ENCODE assay signal across 8 cellular contexts in genomic region chr1:75615664-75616435, GRCh38. TPM values are rescaled to one million over a fixed set of nuclear protein-coding genes. Genes with fewer than 3 reads are reported as not detected.
DNase-seq lines count a peak whose midpoint lies in the region; ATAC-seq and TF ChIP-seq lines count a peak whose summit lies in the region.

No MANE protein-coding gene starts in this region.

- H3K9ac ChIP-seq in HCT116 (ENCODE audit: low read length) (no peak overlapping the region), mammary epithelial cell (ENCODE audit: insufficient read depth, low read length) (no peak overlapping the region)

- dilution Hi-C loops in mammary epithelial cell (cut with HindIII; ENCODE audit: low sequenced_read_pairs): no loop called here

- RAD21 ChIA-PET in HCT116 (lab: Charles Lee; ENCODE audit: low non-redundant PET in 1 of 2, low total read pairs in 2 of 2, uncharacterized antibody in 2 of 2, unreplicated experiment in 2 of 2): interaction anchor here (0.6 to 0.7 kb wide), 2 partner anchors 316 to 464 kb away, joined by 3 read pairs; no protein-coding TSS in a partner anchor

- WGBS in mammary epithelial cell (ENCODE audit: low coverage, missing lambda C conversion rate): 8% methylated on average over 4 of the region's 72 CpGs

- H3K79me2 ChIP-seq in DOHH2 (ENCODE audit: control insufficient read depth, low read length) (no peaks in the 10 kb centered on the region), HCT116 (ENCODE audit: insufficient read depth, low read length) (no peaks in the 10 kb centered on the region), mammary epithelial cell (ENCODE audit: insufficient read depth, low read length) (no peaks in the 10 kb centered on the region)

- TF ChIP-seq CTCF in DOHH2 (IDR thresholded peaks at IDR 0.05; ENCODE audit: low read depth, low read length, poor library complexity, severe bottlenecking): no peak
- no peak for TF ChIP-seq CTCF in HCT116 (IDR thresholded peaks at IDR 0.05 in 2 of 3, conservative IDR thresholded peaks at IDR 0.05 in 1 of 3; ENCODE audit: borderline replicate concordance in 1 of 3, insufficient read depth in 1 of 3, low read depth in 2 of 3, low read length in 2 of 3)
- no peak for TF ChIP-seq CTCF in Peyer's patch (IDR thresholded peaks at IDR 0.05)
- no peak for TF ChIP-seq CTCF in mammary epithelial cell (conservative IDR thresholded peaks at IDR 0.05 in 1 of 2, IDR thresholded peaks at IDR 0.05 in 1 of 2; ENCODE audit: extremely low read depth in 1 of 2, insufficient read depth in 1 of 2, low read depth in 1 of 2, low read length in 2 of 2)

- H2AFZ ChIP-seq in HCT116 (ENCODE audit: low read depth, low read length, poor library complexity, severe bottlenecking) (no peak overlapping the region), mammary epithelial cell (ENCODE audit: low read depth, low read length) (peak overlapping the region; percentile 71)

- TF ChIP-seq RAD21 in HCT116 (IDR thresholded peaks at IDR 0.05; ENCODE audit: low read depth): no peak

- H4K20me1 ChIP-seq in DOHH2 (ENCODE audit: control insufficient read depth, insufficient read depth, low read depth, low read length): no peaks in the 10 kb centered on the region
- no peaks in the 10 kb centered on the region for H4K20me1 ChIP-seq in HCT116 (ENCODE audit: insufficient read depth)
- no peaks in the 10 kb centered on the region for H4K20me1 ChIP-seq in mammary epithelial cell (ENCODE audit: insufficient read depth, low read length)

- H3K27me3 ChIP-seq in DOHH2 (ENCODE audit: control insufficient read depth, low read length) (peaks cover 25% of the 10 kb centered on the region), HCT116 (ENCODE audit: insufficient read depth, low read length) (no peaks in the 10 kb centered on the region), Peyer's patch (peaks cover 0 to 24% of the 10 kb centered on the region in 2 donors), mammary epithelial cell (ENCODE audit: insufficient read depth, low read length) (peaks cover 32% of the 10 kb centered on the region)

- CTCF ChIA-PET in HCT116 (lab: Charles Lee): interaction anchor here (1.4 kb wide), 1 partner anchor 11 kb away, joined by 5 read pairs; no protein-coding TSS in a partner anchor
- CTCF ChIA-PET in mammary epithelial cell (lab: Charles Lee; ENCODE audit: low non-redundant PET): interaction anchor here (0.7 kb wide), 1 partner anchor 142 kb away, joined by 20 read pairs; no protein-coding TSS in a partner anchor

- H3K4me2 ChIP-seq in DOHH2 (ENCODE audit: low read length) (peak overlapping the region; percentile 67), HCT116 (ENCODE audit: low read length) (peak overlapping the region; percentile 81), mammary epithelial cell (ENCODE audit: insufficient read depth, low read depth, low read length) (peak overlapping the region; percentile 70)

- 0 out of 2 replicates have a peak, but pooled peaks have one; percentile 6 for ATAC-seq in HCT116

- H3K27ac ChIP-seq in DOHH2 (ENCODE audit: low read depth, low read length): no peak overlapping the region
- H3K27ac ChIP-seq in HCT116 (ENCODE audit: low read depth, low read length): no peak overlapping the region
- H3K27ac ChIP-seq in Peyer's patch: no peak overlapping the region
- no peak overlapping the region for H3K27ac ChIP-seq in mammary epithelial cell (ENCODE audit: insufficient read depth, low read depth, low read length)

- H3K9me2 ChIP-seq in DOHH2 (replicated peaks; ENCODE audit: control insufficient read depth, low read length) (no peaks in the 10 kb centered on the region), HCT116 (ENCODE audit: insufficient read depth) (no peaks in the 10 kb centered on the region)

- BruUV-seq in HCT116 (replicated peaks; lab: Mats Ljungman, UMichigan) (no TSS peak), mammary epithelial cell (replicated peaks; lab: Mats Ljungman, UMichigan) (no TSS peak)

- DNase-seq in HCT116 (ENCODE audit: low read depth, low spot score) (no peak), Peyer's patch (peak; percentile 16 to 46 (median 44)), mammary epithelial cell (peak; percentile 9), iris pigment epithelial cell (ENCODE audit: low read depth) (peak; percentile 52), NK-92 (lab: John Stamatoyannopoulos, UW; ENCODE audit: unreplicated experiment) (no peak), NCI-H2196 treated with DMSO at 0.1 percent for 48 hours (lab: John Stamatoyannopoulos, UW; ENCODE audit: unreplicated experiment) (no peak)
- peak; percentile 7 for DNase-seq in stimulated activated CD4-positive, alpha-beta T cell treated with anti-CD3 and anti-CD28 coated beads, Interleukin-4, amount 100 ng/mL, for 1 hour

- no peaks in the 10 kb centered on the region for H3F3A ChIP-seq in DOHH2 (ENCODE audit: control insufficient read depth, insufficient read depth)

- in situ Hi-C loops in mammary epithelial cell (cut with MboI; ENCODE audit: low sequenced_read_pairs in 2 of 2): no loop called here

- intact Hi-C loops in HCT116 (cut with micrococcal nuclease): no loop called here
- intact Hi-C loops in mammary epithelial cell (cut with micrococcal nuclease): no loop called here

- H3K9me3 ChIP-seq in DOHH2 (ENCODE audit: control insufficient read depth, insufficient read depth, low read length) (no peaks in the 10 kb centered on the region), HCT116 (ENCODE audit: control insufficient read depth in 1 of 2, insufficient read depth in 1 of 2, low read depth in 1 of 2, low read length in 2 of 2) (no peaks in the 10 kb centered on the region), Peyer's patch (no peaks in the 10 kb centered on the region), mammary epithelial cell (replicated peaks; ENCODE audit: insufficient read depth, low read length) (no peaks in the 10 kb centered on the region)

- TF ChIP-seq POLR2A in HCT116 (IDR thresholded peaks at IDR 0.05; ENCODE audit: borderline replicate concordance, extremely low read depth, insufficient read depth, insufficient read length) (no peak), Peyer's patch (IDR thresholded peaks at IDR 0.05) (no peak)

- H3K36me3 ChIP-seq in DOHH2 (ENCODE audit: control insufficient read depth, low read length): no peaks in the 10 kb centered on the region
- no peaks in the 10 kb centered on the region for H3K36me3 ChIP-seq in HCT116 (ENCODE audit: control insufficient read depth in 1 of 2, insufficient read depth in 2 of 2, low read length in 2 of 2)
- no peaks in the 10 kb centered on the region for H3K36me3 ChIP-seq in Peyer's patch
- no peaks in the 10 kb centered on the region for H3K36me3 ChIP-seq in mammary epithelial cell (ENCODE audit: insufficient read depth, low read length)

- POLR2A ChIA-PET in HCT116 (lab: Charles Lee): no interaction called here

- H3K4me1 ChIP-seq in DOHH2 (ENCODE audit: control insufficient read depth, low read length) (peaks cover 7% of the 10 kb centered on the region), HCT116 (ENCODE audit: control insufficient read depth in 1 of 2, insufficient read depth in 2 of 2, low read length in 2 of 2) (no peaks in the 10 kb centered on the region), Peyer's patch (peaks cover 0 to 19% (median 6%) of the 10 kb centered on the region in 4 donors), mammary epithelial cell (ENCODE audit: insufficient read depth, low read length) (peaks cover 12% of the 10 kb centered on the region)

- H3K4me3 ChIP-seq in DOHH2 (ENCODE audit: low read length) (peak overlapping the region; percentile 36), HCT116 (replicated peaks in 1 of 2; ENCODE audit: low read depth in 1 of 2, low read length in 2 of 2) (peak overlapping the region; percentile 40 to 55), Peyer's patch (peak overlapping the region; percentile 31 to 52 (median 48)), mammary epithelial cell (replicated peaks in 1 of 3; ENCODE audit: insufficient read depth in 1 of 3, low read depth in 2 of 3, low read length in 3 of 3) (peak overlapping the region; percentile 4 to 39 (median 25))

TF ChIP-seq in HCT116, 20 proteins besides CTCF, POLR2A, EP300 and RAD21 (continues in another document):
- TF ChIP-seq ZFX (IDR thresholded peaks at IDR 0.05) (no peak), SIN3A (IDR thresholded peaks at IDR 0.05; ENCODE audit: low read depth) (no peak), JUND (IDR thresholded peaks at IDR 0.05) (no peak), REST (IDR thresholded peaks at IDR 0.05; ENCODE audit: low read depth) (no peak), ELF1 (IDR thresholded peaks at IDR 0.05; ENCODE audit: borderline replicate concordance, low read depth) (no peak), CBX3 (IDR thresholded peaks at IDR 0.05; ENCODE audit: low read depth) (no peak), EZH2 (IDR thresholded peaks at IDR 0.05) (no peak), YY1 (IDR thresholded peaks at IDR 0.05; ENCODE audit: extremely low read depth, insufficient replicate concordance, low read depth, low read length) (no peak), EGR1 (IDR thresholded peaks at IDR 0.05; ENCODE audit: low read depth) (no peak), EZH2phosphoT487 (IDR thresholded peaks at IDR 0.05; ENCODE audit: borderline replicate concordance) (no peak)

RNA-seq across cellular contexts. Expression of gene SLC44A5, which starts 4.9 kb away (rescaled TPM):
- total RNA-seq in HCT116 (2021; ENCODE audit: unreplicated experiment) (2.4 TPM), Peyer's patch (under 1 TPM in 2 of 4 donors, not detected in 2; 0.70 to 0.80 TPM), mammary epithelial cell (1 to 10 TPM in 1 of 2 donors, not detected in 1; 3.2 TPM)
- 0.66 and 0.85 TPM in 2 replicates for polyA plus RNA-seq in HCT116 (2012)
- polyA plus RNA-seq in mammary epithelial cell: not detected
- not detected for polyA minus RNA-seq in mammary epithelial cell

Comparison
In these comparisons a context has a peak if more than half of its experiments do, and no peak if none do; other contexts are left out.
1. DNase-seq: peak in Peyer's patch (3 of 3), mammary epithelial cell (single experiment), iris pigment epithelial cell (single experiment) and stimulated activated CD4-positive, alpha-beta T cell treated with anti-CD3 and anti-CD28 coated beads, Interleukin-4, amount 100 ng/mL, for 1 hour (single experiment); none in HCT116 (single experiment), NK-92 (single experiment) and NCI-H2196 treated with DMSO at 0.1 percent for 48 hours (single experiment).
2. Peak in every context shown above with its lines, with median percentiles within 50 percentile points of each other: H3K4me2 ChIP-seq and H3K4me3 ChIP-seq.